19 cellular contexts compared by ENCODE assay signal in the genomic region with DNA sequence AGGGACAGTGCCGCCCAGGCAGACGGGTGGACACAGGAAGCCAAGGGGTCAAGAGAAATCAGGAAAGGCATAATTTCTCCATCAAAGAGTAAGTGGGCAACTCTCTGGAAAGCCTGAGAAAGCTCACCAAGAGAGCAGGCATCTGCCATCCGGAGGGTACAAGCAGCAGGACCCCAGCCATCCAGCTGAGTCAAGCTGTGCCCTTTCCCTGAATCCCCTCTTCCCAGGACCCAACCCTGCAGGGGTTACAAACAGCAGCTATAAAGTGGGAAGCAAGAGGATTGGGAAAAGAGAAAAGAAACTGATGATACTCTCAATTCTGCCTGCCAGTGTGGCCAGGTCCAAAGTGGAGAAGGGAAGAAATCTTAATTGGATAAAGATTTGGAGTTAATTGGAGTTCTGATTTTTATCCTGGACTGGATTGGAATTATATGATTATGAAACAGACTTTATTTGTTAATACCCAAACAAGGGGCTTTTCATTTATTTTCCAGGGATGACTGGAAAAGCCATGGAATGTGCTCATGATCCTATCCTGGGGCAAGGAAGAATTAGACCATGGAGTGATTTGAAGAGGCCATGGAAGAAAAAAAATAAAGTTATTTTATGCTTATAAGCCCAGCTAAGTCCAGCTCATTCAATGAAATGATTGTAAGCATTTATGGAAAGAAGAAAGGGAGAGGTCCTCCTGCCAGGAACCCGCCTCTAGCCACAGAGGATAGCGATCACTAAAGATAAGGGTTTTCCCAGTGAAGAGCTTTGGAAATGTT. TPM values are rescaled to one million over a fixed set of nuclear protein-coding genes. Genes with fewer than 3 reads are reported as not detected.
DNase-seq lines count a peak whose midpoint lies in the region; ATAC-seq and TF ChIP-seq lines count a peak whose summit lies in the region.
"Had no signal": no experiment of that assay in that cellular context is flagged by ENCODE, and none has a peak within 500 bp of the region (broad histone marks: within the 10 kb centered on the region; RNA-seq: fewer than 3 reads in every experiment).

No MANE protein-coding gene starts in this region.

- peaks cover 33% of the 10 kb centered on the region for H3K9me3 Mint-ChIP-seq in WTC11

- TF ChIP-seq CTCF in WTC11 (IDR thresholded peaks at IDR 0.05) (no peak), retinal pigment epithelial cell (conservative IDR thresholded peaks at IDR 0.05; ENCODE audit: low read depth, low read length) (no peak), hepatocyte (IDR thresholded peaks at IDR 0.05; ENCODE audit: poor library complexity) (no peak)

- WGBS in hepatocyte (ENCODE audit: low lambda C conversion rate, missing lambda C conversion rate): 84% methylated on average over 5 of the region's 5 CpGs
- 84 to 85% methylated on average over 5 of the region's 5 CpGs for WGBS in GM23248 (ENCODE audit: low coverage in 1 of 2, low lambda C conversion rate in 2 of 2, missing lambda C conversion rate in 2 of 2), 2 experiments

- H4K20me1 ChIP-seq in hepatocyte (ENCODE audit: insufficient read depth, poor library complexity, severe bottlenecking): no peaks in the 10 kb centered on the region
- H4K20me1 ChIP-seq in GM23248 (ENCODE audit: insufficient read depth): no peaks in the 10 kb centered on the region
- H4K20me1 ChIP-seq: BLaER1 treated with 17β-estradiol and CSF1 and Interleukin-3, amounts not matched to agents 10 nM and 100 nM had no signal

- CTCF ChIA-PET in WTC11 (lab: Charles Lee): no interaction called here

- POLR2A ChIA-PET in WTC11 (lab: Charles Lee): interaction anchor here (0.6 kb wide), 1 partner anchor 27 kb away, joined by 3 read pairs; no protein-coding TSS in a partner anchor

- DNase-seq in COLO829 (ENCODE audit: low spot score) (peak; percentile 98), H7 (peak; percentile 5), WTC11 (ENCODE audit: low spot score) (no peak), retinal pigment epithelial cell (ENCODE audit: low read depth) (peak; percentile 20), hepatocyte (ENCODE audit: low spot score) (no peak), GM23248 (no peak)
- DNase-seq: CD8-positive, alpha-beta T cell; COR-L47; DMS 273 treated with DMSO at 0.1 percent for 48 hours; DND-41; EL; IMR-90 had no signal

- no peaks in the 10 kb centered on the region for H3K27me3 Mint-ChIP-seq in WTC11 (ENCODE audit: low read depth)

- H3K4me2 ChIP-seq in hepatocyte: no peak overlapping the region
- H3K4me2 ChIP-seq in GM23248 (ENCODE audit: unreplicated experiment): no peak overlapping the region
- H3K4me2 ChIP-seq: BLaER1 treated with 17β-estradiol and CSF1 and Interleukin-3, amounts not matched to agents 10 nM and 100 nM had no signal

- H2AFZ ChIP-seq in hepatocyte: no peak overlapping the region
- H2AFZ ChIP-seq in GM23248: no peak overlapping the region

- in situ Hi-C loops in GM23248 (cut with MboI): no loop called here

- H3K9me2 ChIP-seq in hepatocyte (replicated peaks; ENCODE audit: insufficient read depth) (no peaks in the 10 kb centered on the region), GM23248 (ENCODE audit: insufficient read depth) (no peaks in the 10 kb centered on the region)

- H3K4me1 Mint-ChIP-seq in WTC11: peaks cover 2% of the 10 kb centered on the region; the same call in 1 of the 2 replicates
- H3K4me1 Mint-ChIP-seq: B cell had no signal

- H3K9me3 ChIP-seq in hepatocyte (ENCODE audit: low read depth) (no peaks in the 10 kb centered on the region), GM23248 (ENCODE audit: low read depth) (no peaks in the 10 kb centered on the region)

- H3K27ac ChIP-seq in hepatocyte: no peak overlapping the region
- no peak overlapping the region for H3K27ac ChIP-seq in GM23248
- H3K27ac ChIP-seq: BLaER1 treated with 17β-estradiol and CSF1 and Interleukin-3, amounts not matched to agents 10 nM and 100 nM had no signal

- no peak overlapping the region for H3K4me3 Mint-ChIP-seq in WTC11
- H3K4me3 Mint-ChIP-seq: B cell; CD8-positive, alpha-beta T cell had no signal

- no peak overlapping the region for H3K27ac Mint-ChIP-seq in WTC11
- H3K27ac Mint-ChIP-seq: B cell; CD8-positive, alpha-beta T cell had no signal

- H3K4me1 ChIP-seq in hepatocyte (ENCODE audit: insufficient read depth) (no peaks in the 10 kb centered on the region), GM23248 (ENCODE audit: insufficient read depth) (no peaks in the 10 kb centered on the region)
- H3K4me1 ChIP-seq: BLaER1 treated with 17β-estradiol and CSF1 and Interleukin-3, amounts not matched to agents 10 nM and 100 nM; HAP-1 had no signal

- ATAC-seq in WTC11: no peak
- ATAC-seq: CD8-positive, alpha-beta T cell; GM12878; K562 had no signal

- H3K36me3 ChIP-seq in H7 (replicated peaks; ENCODE audit: control insufficient read depth, insufficient read depth, low read length) (no peaks in the 10 kb centered on the region), hepatocyte (replicated peaks; ENCODE audit: insufficient read depth, low read depth) (no peaks in the 10 kb centered on the region), GM23248 (ENCODE audit: low read depth) (no peaks in the 10 kb centered on the region)
- H3K36me3 ChIP-seq: HAP-1 had no signal

- H3K9ac ChIP-seq in GM23248: no peak overlapping the region
- H3K9ac ChIP-seq: BLaER1 treated with 17β-estradiol and CSF1 and Interleukin-3, amounts not matched to agents 10 nM and 100 nM had no signal

- no peaks in the 10 kb centered on the region for H3K27me3 ChIP-seq in H7 (ENCODE audit: control insufficient read depth, insufficient read depth, low read length)
- no peaks in the 10 kb centered on the region for H3K27me3 ChIP-seq in hepatocyte
- H3K27me3 ChIP-seq in GM23248 (replicated peaks; ENCODE audit: insufficient read depth): no peaks in the 10 kb centered on the region
- H3K27me3 ChIP-seq: BLaER1 treated with 17β-estradiol and CSF1 and Interleukin-3, amounts not matched to agents 10 nM and 100 nM had no signal

- no peaks in the 10 kb centered on the region for H3K79me2 ChIP-seq in hepatocyte
- H3K79me2 ChIP-seq in GM23248 (ENCODE audit: insufficient read depth): no peaks in the 10 kb centered on the region

- peaks cover 11% of the 10 kb centered on the region for H3K36me3 Mint-ChIP-seq in WTC11
- H3K36me3 Mint-ChIP-seq: CD8-positive, alpha-beta T cell had no signal

- H3F3A ChIP-seq in GM23248 (ENCODE audit: insufficient read depth): no peaks in the 10 kb centered on the region

- H3K4me3 ChIP-seq in H7 (ENCODE audit: insufficient read depth, low read depth, low read length) (no peak overlapping the region), retinal pigment epithelial cell (ENCODE audit: low read length) (no peak overlapping the region), hepatocyte (no peak overlapping the region), GM23248 (no peak overlapping the region)
- H3K4me3 ChIP-seq: BLaER1 treated with 17β-estradiol and CSF1 and Interleukin-3, amounts not matched to agents 10 nM and 100 nM; GM12878; HAP-1; K562 had no signal

TF ChIP-seq in WTC11, 78 proteins besides CTCF, POLR2A, EP300 and RAD21:
- no peak for TF ChIP-seq HMGA2 (CRISPR knock-in tag; IDR thresholded peaks at IDR 0.05)
- peak; percentile 65; the same call in 1 of the 2 replicates for TF ChIP-seq ZNF423 (CRISPR knock-in tag; IDR thresholded peaks at IDR 0.05)

RNA-seq across cellular contexts. Expression of gene NHLRC1, which starts 34.9 kb away (rescaled TPM):
- total RNA-seq in H7 (2014; rRNA removed; shearing (Covaris generic)): 1.0 and 1.5 TPM in 2 replicates
- total RNA-seq in WTC11 (2021) (1.0 to 1.4 TPM (median 1.2 TPM) in 3 replicates), hepatocyte (0.84 and 1.5 TPM in 2 replicates)
- polyA plus RNA-seq in hepatocyte (0.99 and 1.6 TPM in 2 replicates), GM23248 (2016; fragmentation: Nextera tagmentation; extraction: Ambion mirVana) (3.1 and 3.7 TPM in 2 replicates)
- total RNA-seq in GM23248 (2014; rRNA removed; shearing (Covaris generic)): 2.5 and 3.2 TPM in 2 replicates
- total RNA-seq: A172, G401, K562 had no signal
- polyA plus RNA-seq: K562 had no signal

Comparison
In these comparisons a context has a peak if more than half of its experiments do, and no peak if none do; other contexts are left out.
1. DNase-seq: peak in COLO829 (single experiment), H7 (single experiment) and retinal pigment epithelial cell (single experiment); none in WTC11 (single experiment), hepatocyte (single experiment) and GM23248 (single experiment).